Comparison of ENCODE assay signal across 2 cellular contexts in genomic region chr1:38502772-38503171, GRCh38.
TF ChIP-seq lines count a peak whose summit lies in the region.

No MANE protein-coding gene starts in this region.

TF ChIP-seq in IMR-90, 13 proteins besides CTCF, POLR2A, EP300 and RAD21 (continued from another document):
- no peak for TF ChIP-seq BHLHE40 (IDR thresholded peaks at IDR 0.05; ENCODE audit: low read depth, low read length)
- TF ChIP-seq, protein P1, sequence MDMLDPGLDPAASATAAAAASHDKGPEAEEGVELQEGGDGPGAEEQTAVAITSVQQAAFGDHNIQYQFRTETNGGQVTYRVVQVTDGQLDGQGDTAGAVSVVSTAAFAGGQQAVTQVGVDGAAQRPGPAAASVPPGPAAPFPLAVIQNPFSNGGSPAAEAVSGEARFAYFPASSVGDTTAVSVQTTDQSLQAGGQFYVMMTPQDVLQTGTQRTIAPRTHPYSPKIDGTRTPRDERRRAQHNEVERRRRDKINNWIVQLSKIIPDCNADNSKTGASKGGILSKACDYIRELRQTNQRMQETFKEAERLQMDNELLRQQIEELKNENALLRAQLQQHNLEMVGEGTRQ (IDR thresholded peaks at IDR 0.05; ENCODE audit: low read depth, low read length) = no peak
- no peak for TF ChIP-seq MAZ (IDR thresholded peaks at IDR 0.05; ENCODE audit: borderline replicate concordance, low read depth, low read length)
- TF ChIP-seq FOS (IDR thresholded peaks at IDR 0.05; ENCODE audit: low read depth, low read length) = no peak
- no peak for TF ChIP-seq SMC3 (IDR thresholded peaks at IDR 0.05; ENCODE audit: low read depth, low read length)
- no peak for TF ChIP-seq RCOR1 (IDR thresholded peaks at IDR 0.05; ENCODE audit: insufficient replicate concordance, low read length)
- TF ChIP-seq ELK1 (IDR thresholded peaks at IDR 0.05; ENCODE audit: borderline replicate concordance, low read depth, low read length) = no peak
- TF ChIP-seq NFE2L2 (IDR thresholded peaks at IDR 0.05; ENCODE audit: low read depth, low read length) = no peak
- no peak for TF ChIP-seq CEBPB (IDR thresholded peaks at IDR 0.05; ENCODE audit: low read depth, low read length)
- TF ChIP-seq CHD1 (IDR thresholded peaks at IDR 0.05; ENCODE audit: low read depth, low read length) = no peak
- no peak for TF ChIP-seq MAFK (IDR thresholded peaks at IDR 0.05; ENCODE audit: low read depth, low read length)
TF ChIP-seq in IMR-90: peak in this region for 0.

TF ChIP-seq in K562, 482 proteins besides CTCF, POLR2A, EP300 and RAD21 (continued from another document):
- no peak for TF ChIP-seq HBP1 (CRISPR knock-in tag; IDR thresholded peaks at IDR 0.05)
- no peak for TF ChIP-seq SP1 (CRISPR knock-in tag; IDR thresholded peaks at IDR 0.05)
- TF ChIP-seq SMC3 (conservative IDR thresholded peaks at IDR 0.05; ENCODE audit: insufficient read depth, low read depth, low read length) = 0 out of 2 replicates have a peak, but pooled peaks have one; percentile 8
- TF ChIP-seq KLF16 (IDR thresholded peaks at IDR 0.05) = no peak
